In the genomic region with DNA sequence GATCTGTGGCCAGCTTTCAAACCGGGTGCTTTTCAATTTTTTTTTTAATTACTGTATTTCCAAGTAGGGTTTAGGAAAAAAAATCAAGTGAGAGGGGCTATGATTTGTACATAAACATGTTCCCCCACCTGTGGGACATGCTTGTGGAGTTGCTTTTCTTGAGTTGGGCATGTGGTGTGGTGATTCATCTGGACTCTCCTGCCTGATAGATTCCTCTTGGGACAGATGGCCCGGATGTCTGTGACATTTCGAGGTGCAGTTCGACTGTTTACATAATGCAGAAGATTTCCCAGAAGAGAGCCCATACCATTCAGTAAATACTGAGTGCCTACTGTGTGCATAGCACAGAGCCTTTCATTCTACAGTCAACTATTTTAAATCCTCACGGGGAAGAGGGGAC, we compare ENCODE assay signal across 13 cellular contexts.
"Had no signal": no experiment of that assay in that cellular context is flagged by ENCODE, and none has a peak within 500 bp of the region (broad histone marks: within the 10 kb centered on the region; RNA-seq: fewer than 3 reads in every experiment).

No MANE protein-coding gene starts in this region.

- H3K27me3 Mint-ChIP-seq: activated CD8-positive, alpha-beta T cell treated with anti-CD3 and anti-CD28 coated beads for 36 hours had no signal

- ATAC-seq: activated CD8-positive, alpha-beta T cell treated with anti-CD3 and anti-CD28 coated beads for 36 hours; left cardiac atrium; mucosa of descending colon; psoas muscle; right lobe of liver; stimulated activated naive CD8-positive, alpha-beta T cell treated with anti-CD3 and anti-CD28 coated beads, Interleukin-15, Interleukin-2, amounts not matched to agents 100 U/mL and 50 U/mL, for 24 hours had no signal

- DNase-seq: activated CD4-positive, alpha-beta T cell treated with anti-CD3 and anti-CD28 coated beads for 4 hours; activated CD8-positive, alpha-beta memory T cell treated with anti-CD3 and anti-CD28 coated beads, Interleukin-2, amount 50 U/mL, for 4 hours; activated CD8-positive, alpha-beta T cell treated with anti-CD3 and anti-CD28 coated beads for 36 hours; left cardiac atrium; mucosa of descending colon; psoas muscle; right lobe of liver; spleen; stimulated activated naive CD8-positive, alpha-beta T cell treated with anti-CD3 and anti-CD28 coated beads, Interleukin-15, Interleukin-2, amounts not matched to agents 100 U/mL and 50 U/mL, for 24 hours; SW 1271; T-helper 9 cell; upper lobe of left lung had no signal

- H3K9me3 ChIP-seq: mucosa of descending colon, psoas muscle, right lobe of liver, spleen, upper lobe of left lung had no signal

- H3K27ac ChIP-seq: psoas muscle, right lobe of liver, spleen, upper lobe of left lung had no signal

- H3K27me3 ChIP-seq: right lobe of liver, spleen, upper lobe of left lung had no signal

- H3K4me3 ChIP-seq: lung, mucosa of descending colon, psoas muscle, right lobe of liver, spleen, upper lobe of left lung had no signal

- H3K27ac Mint-ChIP-seq: activated CD8-positive, alpha-beta T cell treated with anti-CD3 and anti-CD28 coated beads for 36 hours had no signal

- H3K4me3 Mint-ChIP-seq: activated CD8-positive, alpha-beta T cell treated with anti-CD3 and anti-CD28 coated beads for 36 hours had no signal
